In genomic region chr6:75206338-75207210, GRCh38 we compare ENCODE assay signal across 8 cellular contexts. TPM values are rescaled to one million over a fixed set of nuclear protein-coding genes. Genes with fewer than 3 reads are reported as not detected.
DNase-seq lines count a peak whose midpoint lies in the region; ATAC-seq and TF ChIP-seq lines count a peak whose summit lies in the region.

No MANE protein-coding gene starts in this region.

- peak overlapping the region; percentile 59 for H3K9ac ChIP-seq in NT2/D1 (ENCODE audit: insufficient read length, low read depth)
- no peak overlapping the region for H3K9ac ChIP-seq in neural cell (ENCODE audit: low read length)

- CTCF ChIA-PET in CD4-positive, alpha-beta T cell (lab: Charles Lee), result interaction anchor here (5.8 kb wide), 1 partner anchor 1468 kb away, joined by 90 read pairs; no protein-coding TSS in a partner anchor

- H4K20me1 ChIP-seq in neural cell (ENCODE audit: insufficient read depth), result no peaks in the 10 kb centered on the region

- H3K36me3 Mint-ChIP-seq in CD4-positive, alpha-beta T cell (ENCODE audit: low read depth), result no peaks in the 10 kb centered on the region

- no peak for DNase-seq in CD4-positive, alpha-beta T cell
- DNase-seq in NT2/D1 (ENCODE audit: low read depth, low spot score), result no peak
- DNase-seq in GM03348 (ENCODE audit: low spot score), result no peak

- no peaks in the 10 kb centered on the region for H3K79me2 ChIP-seq in neural cell (replicated peaks; ENCODE audit: insufficient read depth, low read length)

- peaks cover 93% of the 10 kb centered on the region for H3K27me3 Mint-ChIP-seq in CD4-positive, alpha-beta T cell

- no peaks in the 10 kb centered on the region for H3K9me2 ChIP-seq in neural cell (ENCODE audit: insufficient read depth, low read length)

- H3K4me2 ChIP-seq in neural cell (ENCODE audit: low read length), result peak overlapping the region; percentile 98

- H2AFZ ChIP-seq in neural cell (ENCODE audit: low read depth, low read length), result no peak overlapping the region

- peaks cover 63% of the 10 kb centered on the region for H3K4me1 Mint-ChIP-seq in CD4-positive, alpha-beta T cell (ENCODE audit: low read depth)

- TF ChIP-seq EP300 in neural cell (conservative IDR thresholded peaks at IDR 0.05; ENCODE audit: poor library complexity, severe bottlenecking), result no peak

- WGBS in esophagus, 2 donors, result 9 to 13% methylated on average over 37 of the region's 37 CpGs

- intact Hi-C loops in CD4-positive, alpha-beta T cell (cut with DNase I, micrococcal nuclease), result no loop called here

- no peaks in the 10 kb centered on the region for H3K4me1 ChIP-seq in NT2/D1 (ENCODE audit: insufficient read depth, insufficient read length)
- peaks cover 6 to 10% of the 10 kb centered on the region in 2 donors for H3K4me1 ChIP-seq in esophagus (ENCODE audit: control insufficient read depth in 2 of 2, insufficient read depth in 2 of 2, low read length in 1 of 2)

- no peak for TF ChIP-seq RAD21 in neural cell (conservative IDR thresholded peaks at IDR 0.05)

- H3F3A ChIP-seq in neural cell (ENCODE audit: insufficient read depth, low read length, poor library complexity, severe bottlenecking), result no peaks in the 10 kb centered on the region

- ATAC-seq in CD4-positive, alpha-beta T cell (ENCODE audit: poor library complexity), result no peak
- ATAC-seq in HG03108 (IDR thresholded peaks at IDR 0.05; ENCODE audit: unreplicated experiment), result no peak
- no peak for ATAC-seq in GM18517 (IDR thresholded peaks at IDR 0.05; ENCODE audit: unreplicated experiment)
- no peak for ATAC-seq in HG02798 (IDR thresholded peaks at IDR 0.05; ENCODE audit: poor library complexity, unreplicated experiment)

- H3K27ac ChIP-seq in CD4-positive, alpha-beta T cell (ENCODE audit: low read depth, low read length), result no peak overlapping the region
- H3K27ac ChIP-seq in esophagus (ENCODE audit: low read depth in 2 of 2, low read length in 1 of 2), result peak overlapping the region; percentile 58 to 63
- no peak overlapping the region for H3K27ac ChIP-seq in neural cell (ENCODE audit: low read length)

- POLR2A ChIA-PET in CD4-positive, alpha-beta T cell (lab: Charles Lee), result interaction anchor here (0.6 kb wide), 1 partner anchor 37 kb away, joined by 3 read pairs; the partner anchor contains the start of gene COX7A2

- no peaks in the 10 kb centered on the region for H3K36me3 ChIP-seq in NT2/D1 (ENCODE audit: insufficient read depth, insufficient read length, low read length)
- H3K36me3 ChIP-seq in esophagus (ENCODE audit: control insufficient read depth in 2 of 2, insufficient read depth in 2 of 2, low read length in 1 of 2), result no peaks in the 10 kb centered on the region
- no peaks in the 10 kb centered on the region for H3K36me3 ChIP-seq in neural cell (ENCODE audit: insufficient read depth, low read length)

- H3K9me3 ChIP-seq in CD4-positive, alpha-beta T cell (ENCODE audit: control insufficient read depth, low read length), result no peaks in the 10 kb centered on the region
- H3K9me3 ChIP-seq in NT2/D1 (ENCODE audit: insufficient read depth, low read length) (no peaks in the 10 kb centered on the region), esophagus (ENCODE audit: control insufficient read depth in 2 of 2, insufficient read depth in 1 of 2, low read depth in 1 of 2, low read length in 1 of 2) (no peaks in the 10 kb centered on the region), neural cell (ENCODE audit: low read length) (no peaks in the 10 kb centered on the region)

- TF ChIP-seq CTCF in CD4-positive, alpha-beta T cell (IDR thresholded peaks at IDR 0.05), result no peak
- TF ChIP-seq CTCF in neural cell (IDR thresholded peaks at IDR 0.05; ENCODE audit: poor library complexity, severe bottlenecking), result no peak

- no peaks in the 10 kb centered on the region for H3K9me3 Mint-ChIP-seq in CD4-positive, alpha-beta T cell

- H3K4me3 Mint-ChIP-seq in CD4-positive, alpha-beta T cell, result peak overlapping the region; percentile 76

- H3K27ac Mint-ChIP-seq in CD4-positive, alpha-beta T cell, result no peak overlapping the region

- H3K4me3 ChIP-seq in NT2/D1 (ENCODE audit: insufficient read length, low read depth) (peak overlapping the region; percentile 57), esophagus (ENCODE audit: low read depth in 1 of 2, low read length in 2 of 2) (peak overlapping the region; percentile 61 to 64), neural cell (ENCODE audit: low read length) (peak overlapping the region; percentile 69)

- peaks cover 75% of the 10 kb centered on the region for H3K27me3 ChIP-seq in CD4-positive, alpha-beta T cell (ENCODE audit: control insufficient read depth, insufficient read depth, low read length)
- H3K27me3 ChIP-seq in NT2/D1 (ENCODE audit: insufficient read depth, insufficient read length) (peaks cover 83% of the 10 kb centered on the region), esophagus (ENCODE audit: control insufficient read depth in 1 of 2, insufficient read depth in 2 of 2, low read length in 2 of 2) (peaks cover 0 to 15% of the 10 kb centered on the region in 2 donors), neural cell (ENCODE audit: insufficient read depth, low read depth, low read length) (peaks cover 83% of the 10 kb centered on the region)

TF ChIP-seq in neural cell, 6 proteins besides CTCF, POLR2A, EP300 and RAD21:
- peak; percentile 27 for TF ChIP-seq POLR2AphosphoS5 (IDR thresholded peaks at IDR 0.05)
- no peak for TF ChIP-seq SMC3 (conservative IDR thresholded peaks at IDR 0.05; ENCODE audit: poor library complexity)
- TF ChIP-seq EZH2 (IDR thresholded peaks at IDR 0.05; ENCODE audit: borderline replicate concordance, insufficient read depth, low read length, poor library complexity, severe bottlenecking), result no peak

RNA-seq across cellular contexts. Expression of gene COL12A1, which starts 0.7 kb away (rescaled TPM):
- not detected for total RNA-seq in CD4-positive, alpha-beta T cell
- polyA plus RNA-seq in esophagus (10 to 100 TPM in 1 of 2 donors, 1 to 10 TPM in 1; 9.5 to 18.2 TPM), neural cell (0.63 and 1.0 TPM in 2 replicates)
- 0.73 and 1.6 TPM in 2 replicates for polyA minus RNA-seq in neural cell

RNA-seq across cellular contexts. Expression of gene COX7A2, which starts 37.0 kb away (rescaled TPM):
- 100 to 1,000 TPM; 189 to 195 TPM for total RNA-seq in CD4-positive, alpha-beta T cell
- polyA plus RNA-seq in esophagus, result 100 to 1,000 TPM; 393 to 531 TPM
- 1,352 and 2,909 TPM in 2 replicates for polyA plus RNA-seq in neural cell
- 106 and 159 TPM in 2 replicates for polyA minus RNA-seq in neural cell

Comparison
In these comparisons a context has a peak if more than half of its experiments do, and no peak if none do; other contexts are left out.
1. H3K27ac ChIP-seq: peak in esophagus (2 of 2); none in CD4-positive, alpha-beta T cell (single experiment) and neural cell (single experiment).
2. Peak in every context shown above with its lines, with median percentiles within 50 percentile points of each other: H3K4me3 ChIP-seq.